8 cellular contexts compared by ENCODE assay signal in genomic region chr5:65742565-65743231, GRCh38. TPM values are rescaled to one million over a fixed set of nuclear protein-coding genes. Genes with fewer than 3 reads are reported as not detected.
DNase-seq lines count a peak whose midpoint lies in the region; ATAC-seq and TF ChIP-seq lines count a peak whose summit lies in the region.

No MANE protein-coding gene starts in this region.

- H3K4me3 ChIP-seq in SU-DHL-6 (ENCODE audit: insufficient read depth, low read length, poor library complexity, severe bottlenecking) (no peak overlapping the region), parathyroid adenoma (ENCODE audit: low read depth, low read length) (no peak overlapping the region)

- ATAC-seq in activated CD4-positive, alpha-beta T cell treated with anti-CD3 and anti-CD28 coated beads for 36 hours = peak; percentile 95
- ATAC-seq in GM21390 (IDR thresholded peaks at IDR 0.05; ENCODE audit: unreplicated experiment) = peak; percentile 74

- no peaks in the 10 kb centered on the region for H3K9me3 ChIP-seq in SU-DHL-6 (ENCODE audit: insufficient read depth, low read length)
- H3K9me3 ChIP-seq in parathyroid adenoma (ENCODE audit: control insufficient read depth, low read length) = no peaks in the 10 kb centered on the region

- POLR2A ChIA-PET in activated CD4-positive, alpha-beta T cell treated with anti-CD3 and anti-CD28 coated beads for 36 hours (lab: Charles Lee) = no interaction called here

- H3K27ac Mint-ChIP-seq in activated CD4-positive, alpha-beta T cell treated with anti-CD3 and anti-CD28 coated beads for 36 hours = no peak overlapping the region

- TF ChIP-seq CTCF in SU-DHL-6 (IDR thresholded peaks at IDR 0.05; ENCODE audit: insufficient read depth, low read length, poor library complexity, severe bottlenecking) (peak; percentile 41), parathyroid adenoma (IDR thresholded peaks at IDR 0.05) (peak; percentile 37)

- H3K36me3 ChIP-seq in SU-DHL-6 (ENCODE audit: low read length) (0 out of 2 replicates have a peak, but pooled peaks cover 3% of the 10 kb centered on the region), parathyroid adenoma (ENCODE audit: control insufficient read depth, insufficient read depth, low read length) (no peaks in the 10 kb centered on the region)

- H3K4me3 Mint-ChIP-seq in activated CD4-positive, alpha-beta T cell treated with anti-CD3 and anti-CD28 coated beads for 36 hours = no peak overlapping the region

- H3K27ac ChIP-seq in SU-DHL-6 (ENCODE audit: low read depth, low read length) (no peak overlapping the region), epithelial cell of prostate (peak overlapping the region; percentile 26), parathyroid adenoma (no peak overlapping the region)

- H3K4me1 Mint-ChIP-seq in activated CD4-positive, alpha-beta T cell treated with anti-CD3 and anti-CD28 coated beads for 36 hours = peaks cover 15% of the 10 kb centered on the region

- H3K27me3 Mint-ChIP-seq in activated CD4-positive, alpha-beta T cell treated with anti-CD3 and anti-CD28 coated beads for 36 hours = no peaks in the 10 kb centered on the region

- intact Hi-C loops in activated CD4-positive, alpha-beta T cell treated with anti-CD3 and anti-CD28 coated beads for 36 hours (cut with DNase I, micrococcal nuclease) = loop anchor here (1.0 to 5.0 kb wide), 9 partner anchors 62 to 470 kb away; partner anchors contain the start of genes SREK1 (in 2 of the 2) and ERBIN (in 1 of the 2)

- no peaks in the 10 kb centered on the region for H3K27me3 ChIP-seq in SU-DHL-6 (ENCODE audit: low read length)
- no peaks in the 10 kb centered on the region for H3K27me3 ChIP-seq in parathyroid adenoma (ENCODE audit: control insufficient read depth, insufficient read depth, low read length)

- H3K9ac ChIP-seq in SU-DHL-6 (ENCODE audit: low read length) (no peak overlapping the region), parathyroid adenoma (no peak overlapping the region)

- no peaks in the 10 kb centered on the region; the same call in 1 of the 2 replicates for H3F3A ChIP-seq in SU-DHL-6 (ENCODE audit: insufficient read depth)

- H3K4me2 ChIP-seq in SU-DHL-6 (ENCODE audit: low read depth, low read length, poor library complexity, severe bottlenecking) = no peak overlapping the region
- no peak overlapping the region for H3K4me2 ChIP-seq in parathyroid adenoma (ENCODE audit: low read length)

- CTCF ChIA-PET in activated CD4-positive, alpha-beta T cell treated with anti-CD3 and anti-CD28 coated beads for 36 hours (lab: Charles Lee) = interaction anchor here (0.6 to 1.2 kb wide), 8 partner anchors 11 to 562 kb away, joined by 3 to 5 read pairs (median 3); partner anchors contain the start of genes NLN and SGTB

- no peaks in the 10 kb centered on the region for H3K9me2 ChIP-seq in SU-DHL-6 (replicated peaks; ENCODE audit: insufficient read depth, low read length)

- peak; percentile 47 for DNase-seq in activated CD4-positive, alpha-beta T cell treated with anti-CD3 and anti-CD28 coated beads for 36 hours
- DNase-seq in activated CD4-positive, alpha-beta T cell treated with anti-CD3 and anti-CD28 coated beads for 1 hour = no peak
- DNase-seq in HS-27A (ENCODE audit: low read depth) = peak; percentile 69
- DNase-seq in epithelial cell of prostate (ENCODE audit: low read depth, low spot score) = peak; percentile 27
- no peak for DNase-seq in NCI-H345 treated with DMSO at 0.1 percent for 48 hours (lab: John Stamatoyannopoulos, UW; ENCODE audit: unreplicated experiment)

- H3K4me1 ChIP-seq in parathyroid adenoma = no peaks in the 10 kb centered on the region

- H2AFZ ChIP-seq in SU-DHL-6 (ENCODE audit: low read depth, low read length, severe bottlenecking) (no peak overlapping the region), parathyroid adenoma (no peak overlapping the region)

- H3K9me3 Mint-ChIP-seq in activated CD4-positive, alpha-beta T cell treated with anti-CD3 and anti-CD28 coated beads for 36 hours (ENCODE audit: low read depth) = no peaks in the 10 kb centered on the region

- no peaks in the 10 kb centered on the region for H3K79me2 ChIP-seq in SU-DHL-6 (ENCODE audit: insufficient read depth, low read length)
- H3K79me2 ChIP-seq in parathyroid adenoma = no peaks in the 10 kb centered on the region

- H3K36me3 Mint-ChIP-seq in activated CD4-positive, alpha-beta T cell treated with anti-CD3 and anti-CD28 coated beads for 36 hours (ENCODE audit: low read depth) = peaks cover 6% of the 10 kb centered on the region

- H4K20me1 ChIP-seq in SU-DHL-6 (ENCODE audit: low read depth, low read length) = peaks cover 4% of the 10 kb centered on the region; the same call in 1 of the 2 replicates

RNA-seq across cellular contexts. Expression of gene NLN, which starts 20.7 kb away (rescaled TPM):
- total RNA-seq in activated CD4-positive, alpha-beta T cell treated with anti-CD3 and anti-CD28 coated beads for 36 hours = 10 to 100 TPM; 30.9 to 33.8 TPM

RNA-seq across cellular contexts. Expression of gene SGTB, which starts 20.8 kb away (rescaled TPM):
- 10 to 100 TPM; 18.0 TPM for total RNA-seq in activated CD4-positive, alpha-beta T cell treated with anti-CD3 and anti-CD28 coated beads for 36 hours

Comparison
In these comparisons a context has a peak if more than half of its experiments do, and no peak if none do; other contexts are left out.
1. DNase-seq: peak in activated CD4-positive, alpha-beta T cell treated with anti-CD3 and anti-CD28 coated beads for 36 hours (single experiment), HS-27A (single experiment) and epithelial cell of prostate (single experiment); none in activated CD4-positive, alpha-beta T cell treated with anti-CD3 and anti-CD28 coated beads for 1 hour (single experiment) and NCI-H345 treated with DMSO at 0.1 percent for 48 hours (single experiment).